In genomic region chr17:64155751-64156544, GRCh38 we compare ENCODE assay signal across 1 cellular context.
TF ChIP-seq lines count a peak whose summit lies in the region.

No MANE protein-coding gene starts in this region.

TF ChIP-seq in HepG2, 621 proteins besides CTCF, POLR2A, EP300 and RAD21 (continued from another document and continues in another):
- TF ChIP-seq ZSCAN5A (CRISPR knock-in tag; IDR thresholded peaks at IDR 0.05; ENCODE audit: borderline replicate concordance) (peak; percentile 61; the same call in 1 of the 2 replicates), JARID2 (CRISPR knock-in tag; IDR thresholded peaks at IDR 0.05; ENCODE audit: insufficient replicate concordance) (peak; percentile 19), JUNB (CRISPR knock-in tag; IDR thresholded peaks at IDR 0.05; ENCODE audit: borderline replicate concordance) (no peak), KLF12 (CRISPR knock-in tag; IDR thresholded peaks at IDR 0.05; ENCODE audit: borderline replicate concordance) (no peak), NRL (CRISPR knock-in tag; IDR thresholded peaks at IDR 0.05; ENCODE audit: borderline replicate concordance) (peak; percentile 52; the same call in 1 of the 2 replicates), CREB1 (IDR thresholded peaks at IDR 0.05) (no peak), CREB1 (CRISPR knock-in tag; IDR thresholded peaks at IDR 0.05) (no peak), ZNF230 (CRISPR knock-in tag; IDR thresholded peaks at IDR 0.05) (peak; percentile 60; the same call in 1 of the 2 replicates), HNRNPH1 (optimal IDR thresholded peaks at IDR 0.05; ENCODE audit: low read depth, low read length) (peak; percentile 46), ZBTB2 (CRISPR knock-in tag; IDR thresholded peaks at IDR 0.05; ENCODE audit: low read depth) (no peak), HMG20A (CRISPR knock-in tag; IDR thresholded peaks at IDR 0.05; ENCODE audit: borderline replicate concordance) (peak; percentile 64), GFI1 (CRISPR knock-in tag; IDR thresholded peaks at IDR 0.05; ENCODE audit: borderline replicate concordance) (peak; percentile 88), ZBTB46 (CRISPR knock-in tag; IDR thresholded peaks at IDR 0.05; ENCODE audit: borderline replicate concordance) (no peak), DR1 (CRISPR knock-in tag; IDR thresholded peaks at IDR 0.05) (no peak), SP4 (CRISPR knock-in tag; IDR thresholded peaks at IDR 0.05) (peak; percentile 18; the same call in 1 of the 2 replicates), FOXC1 (CRISPR knock-in tag; IDR thresholded peaks at IDR 0.05; ENCODE audit: borderline replicate concordance) (no peak; the same call in 1 of the 2 replicates), ZNF7 (CRISPR knock-in tag; IDR thresholded peaks at IDR 0.05) (0 out of 2 replicates have a peak, but pooled peaks have one; percentile 33), ZNF781 (CRISPR knock-in tag; IDR thresholded peaks at IDR 0.05; ENCODE audit: borderline replicate concordance, not compliant biosample characterization) (peak; percentile 77), MLLT10 (CRISPR knock-in tag; IDR thresholded peaks at IDR 0.05) (no peak), ZC3H13 (CRISPR knock-in tag; IDR thresholded peaks at IDR 0.05) (no peak), DPF2 (CRISPR knock-in tag; IDR thresholded peaks at IDR 0.05; ENCODE audit: borderline replicate concordance, low read depth) (peak; percentile 76), SNAI1 (CRISPR knock-in tag; IDR thresholded peaks at IDR 0.05; ENCODE audit: borderline replicate concordance) (no peak; the same call in 1 of the 2 replicates), ZNF777 (CRISPR knock-in tag; IDR thresholded peaks at IDR 0.05) (peak; percentile 56), ZNF558 (CRISPR knock-in tag; IDR thresholded peaks at IDR 0.05; ENCODE audit: borderline replicate concordance) (no peak), ZNF577 (CRISPR knock-in tag; IDR thresholded peaks at IDR 0.05; ENCODE audit: borderline replicate concordance, low read depth) (no peak), MED8 (CRISPR knock-in tag; IDR thresholded peaks at IDR 0.05; ENCODE audit: insufficient replicate concordance) (peak; percentile 77), TOPORS (CRISPR knock-in tag; IDR thresholded peaks at IDR 0.05) (no peak; the same call in 1 of the 2 replicates), IKZF1 (IDR thresholded peaks at IDR 0.05) (no peak), ZNF660 (CRISPR knock-in tag; IDR thresholded peaks at IDR 0.05; ENCODE audit: borderline replicate concordance, low read depth) (no peak; the same call in 1 of the 2 replicates), HMGXB3 (CRISPR knock-in tag; IDR thresholded peaks at IDR 0.05; ENCODE audit: borderline replicate concordance) (peak; percentile 65; the same call in 1 of the 2 replicates), ZNF543 (CRISPR knock-in tag; IDR thresholded peaks at IDR 0.05) (peak; percentile 93), ZNF180 (CRISPR knock-in tag; IDR thresholded peaks at IDR 0.05; ENCODE audit: borderline replicate concordance, low read depth) (no peak; the same call in 1 of the 2 replicates)
- TF ChIP-seq, protein P1, sequence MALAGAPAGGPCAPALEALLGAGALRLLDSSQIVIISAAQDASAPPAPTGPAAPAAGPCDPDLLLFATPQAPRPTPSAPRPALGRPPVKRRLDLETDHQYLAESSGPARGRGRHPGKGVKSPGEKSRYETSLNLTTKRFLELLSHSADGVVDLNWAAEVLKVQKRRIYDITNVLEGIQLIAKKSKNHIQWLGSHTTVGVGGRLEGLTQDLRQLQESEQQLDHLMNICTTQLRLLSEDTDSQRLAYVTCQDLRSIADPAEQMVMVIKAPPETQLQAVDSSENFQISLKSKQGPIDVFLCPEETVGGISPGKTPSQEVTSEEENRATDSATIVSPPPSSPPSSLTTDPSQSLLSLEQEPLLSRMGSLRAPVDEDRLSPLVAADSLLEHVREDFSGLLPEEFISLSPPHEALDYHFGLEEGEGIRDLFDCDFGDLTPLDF (CRISPR knock-in tag; IDR thresholded peaks at IDR 0.05): no peak
- TF ChIP-seq, protein P2, sequence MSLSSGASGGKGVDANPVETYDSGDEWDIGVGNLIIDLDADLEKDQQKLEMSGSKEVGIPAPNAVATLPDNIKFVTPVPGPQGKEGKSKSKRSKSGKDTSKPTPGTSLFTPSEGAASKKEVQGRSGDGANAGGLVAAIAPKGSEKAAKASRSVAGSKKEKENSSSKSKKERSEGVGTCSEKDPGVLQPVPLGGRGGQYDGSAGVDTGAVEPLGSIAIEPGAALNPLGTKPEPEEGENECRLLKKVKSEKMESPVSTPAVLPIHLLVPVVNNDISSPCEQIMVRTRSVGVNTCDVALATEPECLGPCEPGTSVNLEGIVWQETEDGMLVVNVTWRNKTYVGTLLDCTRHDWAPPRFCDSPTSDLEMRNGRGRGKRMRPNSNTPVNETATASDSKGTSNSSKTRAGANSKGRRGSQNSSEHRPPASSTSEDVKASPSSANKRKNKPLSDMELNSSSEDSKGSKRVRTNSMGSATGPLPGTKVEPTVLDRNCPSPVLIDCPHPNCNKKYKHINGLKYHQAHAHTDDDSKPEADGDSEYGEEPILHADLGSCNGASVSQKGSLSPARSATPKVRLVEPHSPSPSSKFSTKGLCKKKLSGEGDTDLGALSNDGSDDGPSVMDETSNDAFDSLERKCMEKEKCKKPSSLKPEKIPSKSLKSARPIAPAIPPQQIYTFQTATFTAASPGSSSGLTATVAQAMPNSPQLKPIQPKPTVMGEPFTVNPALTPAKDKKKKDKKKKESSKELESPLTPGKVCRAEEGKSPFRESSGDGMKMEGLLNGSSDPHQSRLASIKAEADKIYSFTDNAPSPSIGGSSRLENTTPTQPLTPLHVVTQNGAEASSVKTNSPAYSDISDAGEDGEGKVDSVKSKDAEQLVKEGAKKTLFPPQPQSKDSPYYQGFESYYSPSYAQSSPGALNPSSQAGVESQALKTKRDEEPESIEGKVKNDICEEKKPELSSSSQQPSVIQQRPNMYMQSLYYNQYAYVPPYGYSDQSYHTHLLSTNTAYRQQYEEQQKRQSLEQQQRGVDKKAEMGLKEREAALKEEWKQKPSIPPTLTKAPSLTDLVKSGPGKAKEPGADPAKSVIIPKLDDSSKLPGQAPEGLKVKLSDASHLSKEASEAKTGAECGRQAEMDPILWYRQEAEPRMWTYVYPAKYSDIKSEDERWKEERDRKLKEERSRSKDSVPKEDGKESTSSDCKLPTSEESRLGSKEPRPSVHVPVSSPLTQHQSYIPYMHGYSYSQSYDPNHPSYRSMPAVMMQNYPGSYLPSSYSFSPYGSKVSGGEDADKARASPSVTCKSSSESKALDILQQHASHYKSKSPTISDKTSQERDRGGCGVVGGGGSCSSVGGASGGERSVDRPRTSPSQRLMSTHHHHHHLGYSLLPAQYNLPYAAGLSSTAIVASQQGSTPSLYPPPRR (CRISPR knock-in tag; IDR thresholded peaks at IDR 0.05; ENCODE audit: borderline replicate concordance): peak; percentile 67; the same call in 1 of the 2 replicates
- TF ChIP-seq, protein P3, sequence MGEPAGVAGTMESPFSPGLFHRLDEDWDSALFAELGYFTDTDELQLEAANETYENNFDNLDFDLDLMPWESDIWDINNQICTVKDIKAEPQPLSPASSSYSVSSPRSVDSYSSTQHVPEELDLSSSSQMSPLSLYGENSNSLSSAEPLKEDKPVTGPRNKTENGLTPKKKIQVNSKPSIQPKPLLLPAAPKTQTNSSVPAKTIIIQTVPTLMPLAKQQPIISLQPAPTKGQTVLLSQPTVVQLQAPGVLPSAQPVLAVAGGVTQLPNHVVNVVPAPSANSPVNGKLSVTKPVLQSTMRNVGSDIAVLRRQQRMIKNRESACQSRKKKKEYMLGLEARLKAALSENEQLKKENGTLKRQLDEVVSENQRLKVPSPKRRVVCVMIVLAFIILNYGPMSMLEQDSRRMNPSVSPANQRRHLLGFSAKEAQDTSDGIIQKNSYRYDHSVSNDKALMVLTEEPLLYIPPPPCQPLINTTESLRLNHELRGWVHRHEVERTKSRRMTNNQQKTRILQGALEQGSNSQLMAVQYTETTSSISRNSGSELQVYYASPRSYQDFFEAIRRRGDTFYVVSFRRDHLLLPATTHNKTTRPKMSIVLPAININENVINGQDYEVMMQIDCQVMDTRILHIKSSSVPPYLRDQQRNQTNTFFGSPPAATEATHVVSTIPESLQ (CRISPR knock-in tag; conservative IDR thresholded peaks at IDR 0.05): no peak
- TF ChIP-seq, protein P4, sequence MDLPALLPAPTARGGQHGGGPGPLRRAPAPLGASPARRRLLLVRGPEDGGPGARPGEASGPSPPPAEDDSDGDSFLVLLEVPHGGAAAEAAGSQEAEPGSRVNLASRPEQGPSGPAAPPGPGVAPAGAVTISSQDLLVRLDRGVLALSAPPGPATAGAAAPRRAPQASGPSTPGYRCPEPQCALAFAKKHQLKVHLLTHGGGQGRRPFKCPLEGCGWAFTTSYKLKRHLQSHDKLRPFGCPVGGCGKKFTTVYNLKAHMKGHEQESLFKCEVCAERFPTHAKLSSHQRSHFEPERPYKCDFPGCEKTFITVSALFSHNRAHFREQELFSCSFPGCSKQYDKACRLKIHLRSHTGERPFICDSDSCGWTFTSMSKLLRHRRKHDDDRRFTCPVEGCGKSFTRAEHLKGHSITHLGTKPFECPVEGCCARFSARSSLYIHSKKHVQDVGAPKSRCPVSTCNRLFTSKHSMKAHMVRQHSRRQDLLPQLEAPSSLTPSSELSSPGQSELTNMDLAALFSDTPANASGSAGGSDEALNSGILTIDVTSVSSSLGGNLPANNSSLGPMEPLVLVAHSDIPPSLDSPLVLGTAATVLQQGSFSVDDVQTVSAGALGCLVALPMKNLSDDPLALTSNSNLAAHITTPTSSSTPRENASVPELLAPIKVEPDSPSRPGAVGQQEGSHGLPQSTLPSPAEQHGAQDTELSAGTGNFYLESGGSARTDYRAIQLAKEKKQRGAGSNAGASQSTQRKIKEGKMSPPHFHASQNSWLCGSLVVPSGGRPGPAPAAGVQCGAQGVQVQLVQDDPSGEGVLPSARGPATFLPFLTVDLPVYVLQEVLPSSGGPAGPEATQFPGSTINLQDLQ (CRISPR knock-in tag; IDR thresholded peaks at IDR 0.05): peak; percentile 14; the same call in 1 of the 2 replicates
